ENCODE assay signal across 11 cellular contexts in the genomic region with DNA sequence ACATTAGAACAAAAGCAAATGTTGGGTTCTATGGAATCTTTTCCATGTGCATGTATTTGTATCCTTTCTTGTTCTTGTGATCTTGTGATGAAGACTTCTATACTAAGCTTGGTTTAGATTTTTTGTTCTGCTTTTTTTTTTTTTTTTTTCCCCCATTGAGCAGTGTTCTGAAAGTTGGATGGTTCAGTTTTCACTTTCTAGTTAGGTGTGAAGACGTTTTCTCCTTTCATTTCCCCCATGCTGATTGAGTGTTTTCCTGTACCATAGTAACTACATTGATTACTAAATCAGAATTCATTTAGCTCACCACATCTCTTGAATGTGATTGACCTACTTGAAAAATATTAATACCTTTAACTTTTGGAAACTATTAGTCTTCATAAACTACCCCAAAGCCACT. TPM values are rescaled to one million over a fixed set of nuclear protein-coding genes. Genes with fewer than 3 reads are reported as not detected.
DNase-seq lines count a peak whose midpoint lies in the region; ATAC-seq lines count a peak whose summit lies in the region.
"Had no signal": no experiment of that assay in that cellular context is flagged by ENCODE, and none has a peak within 500 bp of the region (broad histone marks: within the 10 kb centered on the region; RNA-seq: fewer than 3 reads in every experiment).

No MANE protein-coding gene starts in this region.

- H3K9me3 Mint-ChIP-seq in activated naive CD4-positive, alpha-beta T cell treated with anti-CD3 and anti-CD28 coated beads for 36 hours: no peaks in the 10 kb centered on the region

- peak overlapping the region; percentile 87 for H3K27ac Mint-ChIP-seq in activated naive CD4-positive, alpha-beta T cell treated with anti-CD3 and anti-CD28 coated beads for 36 hours

- peaks cover 72% of the 10 kb centered on the region for H3K36me3 Mint-ChIP-seq in activated naive CD4-positive, alpha-beta T cell treated with anti-CD3 and anti-CD28 coated beads for 36 hours (ENCODE audit: low read depth)

- ATAC-seq in HG02588 (IDR thresholded peaks at IDR 0.05; ENCODE audit: unreplicated experiment): peak; percentile 76
- ATAC-seq in HG03565 (IDR thresholded peaks at IDR 0.05; ENCODE audit: unreplicated experiment): peak; percentile 79
- peak; percentile 81 for ATAC-seq in stimulated activated naive CD8-positive, alpha-beta T cell treated with anti-CD3 and anti-CD28 coated beads, Interleukin-15, Interleukin-2, amounts not matched to agents 100 U/mL and 50 U/mL, for 24 hours
- ATAC-seq in left ventricle myocardium superior: no peak

- peaks cover 59% of the 10 kb centered on the region for H3K4me1 Mint-ChIP-seq in activated naive CD4-positive, alpha-beta T cell treated with anti-CD3 and anti-CD28 coated beads for 36 hours (ENCODE audit: low read depth)

- H3K27me3 Mint-ChIP-seq in activated naive CD4-positive, alpha-beta T cell treated with anti-CD3 and anti-CD28 coated beads for 36 hours (ENCODE audit: low read depth): no peaks in the 10 kb centered on the region

- intact Hi-C loops in activated naive CD4-positive, alpha-beta T cell treated with anti-CD3 and anti-CD28 coated beads for 36 hours (cut with micrococcal nuclease): loop anchor here (1.0 to 2.0 kb wide), 4 partner anchors 21 to 73 kb away; a partner anchor contains a TSS
- intact Hi-C loops in left ventricle myocardium superior (cut with micrococcal nuclease): no loop called here

- H3K4me3 Mint-ChIP-seq in activated naive CD4-positive, alpha-beta T cell treated with anti-CD3 and anti-CD28 coated beads for 36 hours: no peak overlapping the region

- CTCF ChIA-PET in activated naive CD4-positive, alpha-beta T cell treated with anti-CD3 and anti-CD28 coated beads for 36 hours (lab: Charles Lee): interaction anchor here (0.6 to 0.8 kb wide), 3 partner anchors 8 to 905 kb away, joined by 3 to 5 read pairs (median 4); no protein-coding TSS in a partner anchor

- DNase-seq in activated naive CD4-positive, alpha-beta T cell treated with anti-CD3 and anti-CD28 coated beads for 36 hours: no peak
- no peak for DNase-seq in activated naive CD4-positive, alpha-beta T cell treated with anti-CD3 and anti-CD28 coated beads, Interleukin-2, amount 50 U/mL, for 16 hours
- DNase-seq in stimulated activated naive CD8-positive, alpha-beta T cell treated with anti-CD3 and anti-CD28 coated beads, Interleukin-15, Interleukin-2, amounts not matched to agents 100 U/mL and 50 U/mL, for 24 hours: no peak
- DNase-seq in NCI-H1092 (lab: John Stamatoyannopoulos, UW): no peak
- DNase-seq in left ventricle myocardium superior: no peak
- DNase-seq in HK-2 (ENCODE audit: unreplicated experiment): no peak
- DNase-seq: GF-D8, NCI-H2081, SK-N-SH had no signal

RNA-seq across cellular contexts. Expression of a gene that starts 34.1 kb away (rescaled TPM):
- total RNA-seq in activated naive CD4-positive, alpha-beta T cell treated with anti-CD3 and anti-CD28 coated beads for 36 hours: 100 to 1,000 TPM; 118 to 123 TPM
- 22.5 TPM for total RNA-seq in left ventricle myocardium superior
